Comparison of ENCODE assay signal across 10 cellular contexts in genomic region chr20:5621305-5621704, GRCh38.
DNase-seq lines count a peak whose midpoint lies in the region; ATAC-seq and TF ChIP-seq lines count a peak whose summit lies in the region.
"Had no signal": no experiment of that assay in that cellular context is flagged by ENCODE, and none has a peak within 500 bp of the region (broad histone marks: within the 10 kb centered on the region; RNA-seq: fewer than 3 reads in every experiment).

No MANE protein-coding gene starts in this region.

- H3K9me3 ChIP-seq in HEK293 (ENCODE audit: control insufficient read depth, insufficient read depth, low read depth, low read length): no peaks in the 10 kb centered on the region
- H3K9me3 ChIP-seq: heart left ventricle had no signal

- H3K27me3 Mint-ChIP-seq in nephron (ENCODE audit: low read depth): no peaks in the 10 kb centered on the region

- no peak for ATAC-seq in HG02588 (IDR thresholded peaks at IDR 0.05; ENCODE audit: unreplicated experiment)
- ATAC-seq: heart left ventricle had no signal

- POLR2A ChIA-PET in HEK293 (lab: Yijun Ruan, JAX): interaction anchor here (1.1 kb wide), 1 partner anchor 12 kb away, joined by 6 read pairs; no protein-coding TSS in a partner anchor

- DNase-seq in NCI-H2171 treated with DMSO at 0.1 percent for 48 hours (lab: John Stamatoyannopoulos, UW) (peak; percentile 98), anterior cingulate cortex (lab: John Stamatoyannopoulos, UW) (peak in 40 of 58 donors; percentile 1 to 82 (median 19)), CD1c-positive myeloid dendritic cell (ENCODE audit: extremely low spot score) (no peak), AML-193 (lab: John Stamatoyannopoulos, UW) (no peak)
- no peak for DNase-seq in stimulated activated CD4-positive, alpha-beta T cell treated with anti-CD3 and anti-CD28 coated beads, Interleukin-15, amount 100 ng/mL, for 24 hours
- DNase-seq: DND-41 had no signal

- H3K27ac ChIP-seq in HEK293 (ENCODE audit: extremely low read depth, low read depth, low read length): no peak overlapping the region
- H3K27ac ChIP-seq: heart left ventricle had no signal

- TF ChIP-seq CTCF in HEK293 (tag by site-specific recombination; IDR thresholded peaks at IDR 0.05): no peak
- no peak for TF ChIP-seq CTCF in nephron (IDR thresholded peaks at IDR 0.05; ENCODE audit: unreplicated experiment in 3 of 3)

- H3K27ac Mint-ChIP-seq in nephron: peak overlapping the region; percentile 28 to 83 (median 79)

- no peaks in the 10 kb centered on the region for H3K36me3 ChIP-seq in HEK293 (ENCODE audit: control insufficient read depth in 2 of 2, insufficient read depth in 1 of 2, low read length in 2 of 2)
- H3K36me3 ChIP-seq: heart left ventricle had no signal

- CTCF ChIA-PET in HEK293 (lab: Yijun Ruan, JAX): interaction anchor here (0.6 kb wide), 1 partner anchor 41 kb away, joined by 3 read pairs; no protein-coding TSS in a partner anchor

- H3K4me1 Mint-ChIP-seq in nephron: peaks cover 11% of the 10 kb centered on the region

- H3K4me1 ChIP-seq in HEK293 (ENCODE audit: control insufficient read depth, insufficient read depth, low read length): peaks cover 3% of the 10 kb centered on the region; the same call in 1 of the 2 replicates

- no peaks in the 10 kb centered on the region for H3K36me3 Mint-ChIP-seq in nephron (ENCODE audit: low read depth)

- no peak overlapping the region for H3K4me3 ChIP-seq in HEK293 (ENCODE audit: low read depth, low read length)
- H3K4me3 ChIP-seq: heart left ventricle had no signal

- H3K4me3 Mint-ChIP-seq in nephron: peak overlapping the region in 1 of 3 experiments; percentile 9

- peaks cover 2% of the 10 kb centered on the region for H3K9me3 Mint-ChIP-seq in nephron

TF ChIP-seq in HEK293, 187 proteins besides CTCF, POLR2A, EP300 and RAD21:
- TF ChIP-seq SP7 (tag by site-specific recombination; IDR thresholded peaks at IDR 0.05) (peak; percentile 33; the same call in 1 of the 2 replicates), GLIS1 (tag by site-specific recombination; IDR thresholded peaks at IDR 0.05) (peak; percentile 57), ZNF398 (tag by site-specific recombination; IDR thresholded peaks at IDR 0.05) (no peak), ZNF623 (tag by site-specific recombination; IDR thresholded peaks at IDR 0.05) (no peak), ZNF629 (tag by site-specific recombination; IDR thresholded peaks at IDR 0.05) (no peak), ZNF140 (tag by site-specific recombination; IDR thresholded peaks at IDR 0.05) (no peak), FEZF1 (tag by site-specific recombination; IDR thresholded peaks at IDR 0.05) (0 out of 2 replicates have a peak, but pooled peaks have one; percentile 22), ZIC2 (tag by site-specific recombination; IDR thresholded peaks at IDR 0.05) (peak; percentile 9; the same call in 1 of the 2 replicates), ZNF416 (tag by site-specific recombination; IDR thresholded peaks at IDR 0.05) (no peak), OSR2 (tag by site-specific recombination; IDR thresholded peaks at IDR 0.05) (peak; percentile 26; the same call in 1 of the 2 replicates)
TF ChIP-seq in HEK293: peak in this region for 5.

Comparison
In these comparisons a context has a peak if more than half of its experiments do, and no peak if none do; other contexts are left out.
1. DNase-seq: peak in NCI-H2171 treated with DMSO at 0.1 percent for 48 hours (single experiment) and anterior cingulate cortex (40 of 58); none in CD1c-positive myeloid dendritic cell (single experiment), AML-193 (0 of 2) and stimulated activated CD4-positive, alpha-beta T cell treated with anti-CD3 and anti-CD28 coated beads, Interleukin-15, amount 100 ng/mL, for 24 hours (single experiment).